In genomic region chr1:4768553-4768952, GRCh38 we compare ENCODE assay signal across 28 cellular contexts.
DNase-seq lines count a peak whose midpoint lies in the region; ATAC-seq and TF ChIP-seq lines count a peak whose summit lies in the region.
"Had no signal": no experiment of that assay in that cellular context is flagged by ENCODE, and none has a peak within 500 bp of the region (broad histone marks: within the 10 kb centered on the region; RNA-seq: fewer than 3 reads in every experiment).

No MANE protein-coding gene starts in this region.

- H3K4me3 ChIP-seq in LNCaP clone FGC (ENCODE audit: low read depth, low read length), result no peak overlapping the region
- no peak overlapping the region for H3K4me3 ChIP-seq in WERI-Rb-1 (ENCODE audit: low read depth, low read length)
- H3K4me3 ChIP-seq in psoas muscle, result no peak overlapping the region
- H3K4me3 ChIP-seq: A549, lung, suprapubic skin, upper lobe of left lung had no signal

- no peaks in the 10 kb centered on the region for H3K9me3 ChIP-seq in WERI-Rb-1 (ENCODE audit: severe bottlenecking)
- H3K9me3 ChIP-seq in psoas muscle, result no peaks in the 10 kb centered on the region
- H3K9me3 ChIP-seq: A549, suprapubic skin, upper lobe of left lung had no signal

- H3K36me3 ChIP-seq in WERI-Rb-1 (no peaks in the 10 kb centered on the region), psoas muscle (ENCODE audit: insufficient read depth in 1 of 2, low read depth in 1 of 2) (no peaks in the 10 kb centered on the region)
- H3K36me3 ChIP-seq: suprapubic skin, upper lobe of left lung had no signal

- no peaks in the 10 kb centered on the region for H3K4me1 ChIP-seq in psoas muscle
- H3K4me1 ChIP-seq: A549, suprapubic skin, upper lobe of left lung had no signal

- intact Hi-C loops in sciatic nerve (cut with DNase I) (no loop called here), psoas muscle (cut with DNase I) (no loop called here)

- peak; percentile 38; the same call in 1 of the 2 replicates for TF ChIP-seq CTCF in LNCaP clone FGC (IDR thresholded peaks at IDR 0.05; ENCODE audit: control insufficient read depth, extremely low read depth, insufficient read depth)
- peak; percentile 37; the same call in 1 of the 2 replicates for TF ChIP-seq CTCF in WERI-Rb-1 (IDR thresholded peaks at IDR 0.05; ENCODE audit: low read depth, low read length)
- no peak for TF ChIP-seq CTCF in psoas muscle (IDR thresholded peaks at IDR 0.05)

- 73 to 88% (median 75%) methylated on average over 6 of the region's 6 CpGs for WGBS in psoas muscle, 3 donors

- DNase-seq in DMS79 treated with DMSO at 0.1 percent for 48 hours (lab: John Stamatoyannopoulos, UW) (peak; percentile 12), DMS79 (lab: John Stamatoyannopoulos, UW) (no peak), LNCaP clone FGC (ENCODE audit: low read depth) (no peak), WERI-Rb-1 (peak; percentile 10), sciatic nerve (ENCODE audit: low spot score) (no peak), NCI-H2029 (lab: John Stamatoyannopoulos, UW) (no peak), psoas muscle (no peak), GM19238 (ENCODE audit: insufficient read length, low spot score) (no peak)
- DNase-seq: activated CD4-positive, alpha-beta T cell treated with anti-CD3 and anti-CD28 coated beads, Interleukin-2, amount 10 ng/mL, durations not matched to agents 24 days and 14 days; activated effector memory CD4-positive, alpha-beta T cell treated with anti-CD3 and anti-CD28 coated beads, Interleukin-2, amount 50 U/mL, for 16 hours; activated naive CD8-positive, alpha-beta T cell treated with anti-CD3 and anti-CD28 coated beads for 36 hours; activated T-cell treated with anti-CD3 and anti-CD28 coated beads, Interleukin-2, amount 50 U/mL, for 1 hour; anterior cingulate cortex; CD4-positive, CD25-positive, alpha-beta regulatory T cell; H7; hypothalamus; left cardiac atrium; NCI-H524 treated with DMSO at 0.1 percent for 48 hours; SHP77 treated with DMSO at 0.1 percent for 48 hours; stimulated activated naive CD4-positive, alpha-beta T cell; upper lobe of left lung had no signal

- H3K27me3 ChIP-seq in WERI-Rb-1 (ENCODE audit: insufficient read depth, low read depth, severe bottlenecking) (peaks cover 49% of the 10 kb centered on the region), psoas muscle (ENCODE audit: insufficient read depth in 3 of 3, low read length in 2 of 3) (peaks cover 0 to 30% (median 0%) of the 10 kb centered on the region in 3 donors)
- H3K27me3 ChIP-seq: upper lobe of left lung had no signal

- no peak overlapping the region for H3K27ac ChIP-seq in WERI-Rb-1
- no peak overlapping the region for H3K27ac ChIP-seq in psoas muscle
- H3K27ac ChIP-seq: A549, epithelial cell of prostate, KMS-11, suprapubic skin, upper lobe of left lung had no signal

- ATAC-seq in sciatic nerve (peak; percentile 41), psoas muscle (no peak)
- ATAC-seq: A549, left cardiac atrium, Panc1, WTC11 had no signal

Comparison
In these comparisons a context has a peak if more than half of its experiments do, and no peak if none do; other contexts are left out.
1. DNase-seq: peak in DMS79 treated with DMSO at 0.1 percent for 48 hours (single experiment) and WERI-Rb-1 (single experiment); none in DMS79 (single experiment), LNCaP clone FGC (single experiment), sciatic nerve (single experiment), NCI-H2029 (single experiment), psoas muscle (0 of 2) and GM19238 (single experiment).